Comparison of ENCODE assay signal across 1 cellular context in the genomic region with DNA sequence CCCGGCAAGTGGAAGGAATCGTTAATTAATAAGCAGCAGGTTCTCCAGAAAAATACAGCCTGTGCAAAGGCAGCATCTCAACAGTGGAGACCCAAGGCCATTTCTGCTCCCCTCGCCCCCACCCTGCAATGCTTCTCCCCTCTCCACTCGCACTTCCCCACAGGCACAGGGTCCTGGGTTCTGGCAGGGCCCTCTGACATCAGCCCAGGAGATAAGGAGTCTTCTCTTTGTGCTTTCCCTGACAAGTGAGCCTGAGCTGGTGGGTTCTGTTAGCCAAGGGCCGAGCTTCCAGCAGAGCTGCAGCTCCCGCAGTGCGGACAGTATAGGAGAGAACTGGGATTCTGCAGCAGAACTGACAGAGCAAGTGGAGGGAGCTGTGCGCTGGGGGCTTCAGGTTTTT.
TF ChIP-seq lines count a peak whose summit lies in the region.

No MANE protein-coding gene starts in this region.

TF ChIP-seq in SK-N-SH treated with all-trans-retinoic acid at 6 μM for 48 hours, 23 proteins besides CTCF, POLR2A, EP300 and RAD21 (continued from another document):
- TF ChIP-seq, protein P1, sequence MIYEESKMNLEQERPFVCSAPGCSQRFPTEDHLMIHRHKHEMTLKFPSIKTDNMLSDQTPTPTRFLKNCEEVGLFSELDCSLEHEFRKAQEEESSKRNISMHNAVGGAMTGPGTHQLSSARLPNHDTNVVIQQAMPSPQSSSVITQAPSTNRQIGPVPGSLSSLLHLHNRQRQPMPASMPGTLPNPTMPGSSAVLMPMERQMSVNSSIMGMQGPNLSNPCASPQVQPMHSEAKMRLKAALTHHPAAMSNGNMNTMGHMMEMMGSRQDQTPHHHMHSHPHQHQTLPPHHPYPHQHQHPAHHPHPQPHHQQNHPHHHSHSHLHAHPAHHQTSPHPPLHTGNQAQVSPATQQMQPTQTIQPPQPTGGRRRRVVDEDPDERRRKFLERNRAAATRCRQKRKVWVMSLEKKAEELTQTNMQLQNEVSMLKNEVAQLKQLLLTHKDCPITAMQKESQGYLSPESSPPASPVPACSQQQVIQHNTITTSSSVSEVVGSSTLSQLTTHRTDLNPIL (CRISPR knock-in tag; IDR thresholded peaks at IDR 0.05; ENCODE audit: low read depth): no peak
- TF ChIP-seq TOX (CRISPR knock-in tag; IDR thresholded peaks at IDR 0.05; ENCODE audit: borderline replicate concordance) (no peak), TCF4 (CRISPR knock-in tag; IDR thresholded peaks at IDR 0.05; ENCODE audit: borderline replicate concordance) (no peak)
